Comparison of ENCODE assay signal across 25 cellular contexts in genomic region chr1:159832309-159832708, GRCh38. TPM values are rescaled to one million over a fixed set of nuclear protein-coding genes. Genes with fewer than 3 reads are reported as not detected.
"Had no signal": no experiment of that assay in that cellular context is flagged by ENCODE, and none has a peak within 500 bp of the region (broad histone marks: within the 10 kb centered on the region; RNA-seq: fewer than 3 reads in every experiment).

No MANE protein-coding gene starts in this region.

- H3K4me3 Mint-ChIP-seq: T-cell had no signal

- H3K36me3 ChIP-seq: Peyer's patch, SJCRH30 had no signal

- ATAC-seq: Right ventricle myocardium inferior, T-cell had no signal

- H3K27me3 ChIP-seq: Peyer's patch had no signal

- DNase-seq: KBM-7; MV-4-11; NCI-H1048; NCI-H1105; NCI-H187; NCI-H2029; NCI-H2171; NCI-H226; NCI-H446; NCI-H510A; NCI-H524 treated with DMSO at 0.1 percent for 48 hours; NCI-H774; NK-92 treated with Interleukin-12 subunit alpha and Interleukin-12 subunit beta, amount 100 ng/mL, for 24 hours; OCI-M1; PC-9; Peyer's patch; SHP77 treated with DMSO at 0.1 percent for 48 hours; SJCRH30; SW 1271; T-cell had no signal

- H3K9me3 ChIP-seq: Peyer's patch, SJCRH30 had no signal

- H3K4me1 ChIP-seq: Peyer's patch, SJCRH30 had no signal

- H3K27ac ChIP-seq: HL-60, PC-9, Peyer's patch, SJCRH30 had no signal

- H3K27ac Mint-ChIP-seq: T-cell had no signal

- H3K4me3 ChIP-seq: PC-9, Peyer's patch, SJCRH30 had no signal

RNA-seq across cellular contexts. Expression of gene SLAMF8, which starts 5.6 kb away (rescaled TPM):
- total RNA-seq: LHCN-M2, MCF 10A, PC-9, SJCRH30 had no signal

RNA-seq across cellular contexts. Expression of gene VSIG8, which starts 30.1 kb away (rescaled TPM):
- total RNA-seq: LHCN-M2, MCF 10A, PC-9, Right ventricle myocardium inferior, RPMI7951, SJCRH30, T-cell had no signal

RNA-seq across cellular contexts. Expression of gene FCRL6, which starts 30.1 kb away (rescaled TPM):
- total RNA-seq: LHCN-M2, MCF 10A, PC-9, RPMI7951, SJCRH30 had no signal

RNA-seq across cellular contexts. Expression of gene DUSP23, which starts 51.5 kb away (rescaled TPM):
- total RNA-seq: SJCRH30 had no signal
